13 cellular contexts compared by ENCODE assay signal in genomic region chr11:11568651-11569229, GRCh38. TPM values are rescaled to one million over a fixed set of nuclear protein-coding genes. Genes with fewer than 3 reads are reported as not detected.
DNase-seq lines count a peak whose midpoint lies in the region; ATAC-seq lines count a peak whose summit lies in the region.
"Had no signal": no experiment of that assay in that cellular context is flagged by ENCODE, and none has a peak within 500 bp of the region (broad histone marks: within the 10 kb centered on the region; RNA-seq: fewer than 3 reads in every experiment).

No MANE protein-coding gene starts in this region.

- peak overlapping the region; percentile 4 for H3K9ac ChIP-seq in muscle layer of colon (ENCODE audit: low read length)

- DNase-seq in CD1c-positive myeloid dendritic cell (ENCODE audit: extremely low spot score) (peak; percentile 5), nucleus accumbens (lab: John Stamatoyannopoulos, UW) (no peak), SW 1271 (lab: John Stamatoyannopoulos, UW) (no peak), posterior vena cava (ENCODE audit: low spot score) (no peak)
- DNase-seq in activated T-helper 2 cell treated with anti-CD3 and anti-CD28 coated beads, Interferon-gamma antibody, Interleukin-2, Interleukin-4, amounts not matched to agents 10 μg/mL and 5 μg/mL and 100 μg/mL, durations not matched to agents 14 hours and 24 hours and 36 hours (ENCODE audit: low spot score), result peak; percentile 8
- DNase-seq in stimulated activated naive CD4-positive, alpha-beta T cell treated with Interleukin-2 at 50 U/mL for 16 hours (lab: John Stamatoyannopoulos, UW), result no peak
- DNase-seq: activated CD4-positive, alpha-beta T cell treated with anti-CD3 and anti-CD28 coated beads for 48 hours; activated T-cell treated with anti-CD3 and anti-CD28 coated beads, Interleukin-2, amount 50 U/mL, for 24 hours; spleen; stimulated activated naive CD4-positive, alpha-beta T cell had no signal

- no peaks in the 10 kb centered on the region for H3K9me3 Mint-ChIP-seq in activated T-helper 2 cell treated with anti-CD3 and anti-CD28 coated beads, Interferon-gamma antibody, Interleukin-2, Interleukin-4, amounts not matched to agents 10 μg/mL and 5 μg/mL and 100 μg/mL, durations not matched to agents 14 hours and 24 hours and 36 hours
- H3K9me3 Mint-ChIP-seq: activated T-cell treated with anti-CD3 and anti-CD28 coated beads, Interleukin-2, amount 50 U/mL, for 24 hours had no signal

- H3K9me3 ChIP-seq in muscle layer of colon (ENCODE audit: low read length), result no peaks in the 10 kb centered on the region
- H3K9me3 ChIP-seq: spleen had no signal

- H3K27ac ChIP-seq in muscle layer of colon (ENCODE audit: low read depth, low read length), result peak overlapping the region; percentile 80

- H3K36me3 ChIP-seq in muscle layer of colon (ENCODE audit: insufficient read depth, low read length), result no peaks in the 10 kb centered on the region
- H3K36me3 ChIP-seq: spleen had no signal

- H3K27me3 Mint-ChIP-seq in activated T-helper 2 cell treated with anti-CD3 and anti-CD28 coated beads, Interferon-gamma antibody, Interleukin-2, Interleukin-4, amounts not matched to agents 10 μg/mL and 5 μg/mL and 100 μg/mL, durations not matched to agents 14 hours and 24 hours and 36 hours (ENCODE audit: low read depth), result peaks cover 2% of the 10 kb centered on the region

- H3K4me3 Mint-ChIP-seq in activated T-helper 2 cell treated with anti-CD3 and anti-CD28 coated beads, Interferon-gamma antibody, Interleukin-2, Interleukin-4, amounts not matched to agents 10 μg/mL and 5 μg/mL and 100 μg/mL, durations not matched to agents 14 hours and 24 hours and 36 hours (ENCODE audit: low read depth), result no peak overlapping the region
- H3K4me3 Mint-ChIP-seq: activated T-cell treated with anti-CD3 and anti-CD28 coated beads, Interleukin-2, amount 50 U/mL, for 24 hours had no signal

- H3K4me1 Mint-ChIP-seq in activated T-helper 2 cell treated with anti-CD3 and anti-CD28 coated beads, Interferon-gamma antibody, Interleukin-2, Interleukin-4, amounts not matched to agents 10 μg/mL and 5 μg/mL and 100 μg/mL, durations not matched to agents 14 hours and 24 hours and 36 hours (ENCODE audit: low read depth), result peaks cover 33% of the 10 kb centered on the region

- ATAC-seq in HG02981 (IDR thresholded peaks at IDR 0.05; ENCODE audit: unreplicated experiment), result peak; percentile 36

- intact Hi-C loops in activated T-helper 2 cell treated with anti-CD3 and anti-CD28 coated beads, Interferon-gamma antibody, Interleukin-2, Interleukin-4, amounts not matched to agents 10 μg/mL and 5 μg/mL and 100 μg/mL, durations not matched to agents 14 hours and 24 hours and 36 hours (cut with micrococcal nuclease), result no loop called here
- intact Hi-C loops in posterior vena cava (cut with DNase I), result no loop called here

- no peaks in the 10 kb centered on the region for H3K36me3 Mint-ChIP-seq in activated T-helper 2 cell treated with anti-CD3 and anti-CD28 coated beads, Interferon-gamma antibody, Interleukin-2, Interleukin-4, amounts not matched to agents 10 μg/mL and 5 μg/mL and 100 μg/mL, durations not matched to agents 14 hours and 24 hours and 36 hours (ENCODE audit: low read depth)

- H3K4me3 ChIP-seq in muscle layer of colon (ENCODE audit: low read depth in 1 of 2, low read length in 2 of 2), result no peak overlapping the region
- H3K4me3 ChIP-seq: spleen had no signal

- H3K27ac Mint-ChIP-seq in activated T-helper 2 cell treated with anti-CD3 and anti-CD28 coated beads, Interferon-gamma antibody, Interleukin-2, Interleukin-4, amounts not matched to agents 10 μg/mL and 5 μg/mL and 100 μg/mL, durations not matched to agents 14 hours and 24 hours and 36 hours, result peak overlapping the region; percentile 45
- H3K27ac Mint-ChIP-seq: activated T-cell treated with anti-CD3 and anti-CD28 coated beads, Interleukin-2, amount 50 U/mL, for 24 hours had no signal

- peaks cover 67% of the 10 kb centered on the region for H3K4me1 ChIP-seq in muscle layer of colon (ENCODE audit: insufficient read depth, low read length)

- no peaks in the 10 kb centered on the region for H3K27me3 ChIP-seq in muscle layer of colon (ENCODE audit: control insufficient read depth in 1 of 2, insufficient read depth in 2 of 2, low read length in 2 of 2)

RNA-seq across cellular contexts. Expression of gene GALNT18, which starts 53.1 kb away (rescaled TPM):
- 5.0 and 5.5 TPM in 2 replicates for total RNA-seq in activated T-helper 2 cell treated with anti-CD3 and anti-CD28 coated beads, Interferon-gamma antibody, Interleukin-2, Interleukin-4, amounts not matched to agents 10 μg/mL and 5 μg/mL and 100 μg/mL, durations not matched to agents 14 hours and 24 hours and 36 hours
- total RNA-seq in posterior vena cava, result 10 to 100 TPM; 21.4 to 28.0 TPM
- total RNA-seq: G401 had no signal

Comparison
In these comparisons a context has a peak if more than half of its experiments do, and no peak if none do; other contexts are left out.
1. DNase-seq: peak in CD1c-positive myeloid dendritic cell (single experiment) and activated T-helper 2 cell treated with anti-CD3 and anti-CD28 coated beads, Interferon-gamma antibody, Interleukin-2, Interleukin-4, amounts not matched to agents 10 μg/mL and 5 μg/mL and 100 μg/mL, durations not matched to agents 14 hours and 24 hours and 36 hours (single experiment); none in nucleus accumbens (0 of 56), SW 1271 (0 of 2), stimulated activated naive CD4-positive, alpha-beta T cell treated with Interleukin-2 at 50 U/mL for 16 hours (single experiment) and posterior vena cava (single experiment).